Comparison of ENCODE assay signal across 19 cellular contexts in the genomic region with DNA sequence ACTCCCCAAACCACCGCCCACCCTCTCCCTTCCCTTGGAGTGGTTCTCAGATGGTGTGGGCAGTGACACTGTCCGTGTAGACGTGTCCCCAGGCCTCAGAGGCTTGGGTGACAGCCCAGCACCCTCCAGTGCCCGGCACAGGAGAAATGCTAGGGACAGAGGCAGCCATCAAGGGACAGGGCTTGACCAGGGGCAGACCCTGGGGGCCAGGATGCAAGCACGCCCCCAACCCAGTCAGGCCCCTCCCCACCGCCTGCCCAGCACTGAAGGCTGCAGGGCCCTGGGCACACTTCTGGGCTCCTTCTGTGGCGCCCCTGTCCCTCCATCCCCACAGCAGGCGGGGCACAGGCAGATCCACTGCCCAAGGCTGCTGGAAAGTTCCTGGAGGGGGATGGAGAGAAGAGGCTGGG. TPM values are rescaled to one million over a fixed set of nuclear protein-coding genes. Genes with fewer than 3 reads are reported as not detected.
DNase-seq lines count a peak whose midpoint lies in the region; ATAC-seq, FAIRE-seq and TF ChIP-seq lines count a peak whose summit lies in the region.
"Had no signal": no experiment of that assay in that cellular context is flagged by ENCODE, and none has a peak within 500 bp of the region (broad histone marks: within the 10 kb centered on the region; RNA-seq: fewer than 3 reads in every experiment).

No MANE protein-coding gene starts in this region.

- peaks cover 0 to 3% of the 10 kb centered on the region in 2 donors for H3K4me1 Mint-ChIP-seq in effector memory CD8-positive, alpha-beta T cell (ENCODE audit: low read depth in 2 of 2)
- H3K4me1 Mint-ChIP-seq: GM23338 had no signal

- H3F3A ChIP-seq in PC-3 (ENCODE audit: low read length, unreplicated experiment) = no peaks in the 10 kb centered on the region

- no peak overlapping the region for H3K4me3 Mint-ChIP-seq in effector memory CD8-positive, alpha-beta T cell
- H3K4me3 Mint-ChIP-seq: GM23338 had no signal

- POLR2A ChIA-PET in HepG2 (lab: Yijun Ruan, JAX) = interaction anchor here (1.3 to 1.4 kb wide), 2 partner anchors 31 to 90 kb away, joined by 3 to 4 read pairs; no protein-coding TSS in a partner anchor
- POLR2A ChIA-PET in PC-3 (lab: Charles Lee; ENCODE audit: unreplicated experiment) = no interaction called here

- H3K4me2 ChIP-seq in BLaER1 = peak overlapping the region; percentile 48
- H3K4me2 ChIP-seq in HepG2 (ENCODE audit: low read depth, low read length) = no peak overlapping the region
- H3K4me2 ChIP-seq in PC-3 (ENCODE audit: low read length) = no peak overlapping the region
- H3K4me2 ChIP-seq: GM23338 had no signal

- intact Hi-C loops in HepG2 (cut with micrococcal nuclease; ENCODE audit: unreplicated experiment) (no loop called here), sciatic nerve (cut with DNase I) (no loop called here), PC-3 (cut with micrococcal nuclease) (no loop called here)

- WGBS in HepG2 (ENCODE audit: low lambda C conversion rate) = 8% methylated on average over 2 of the region's 8 CpGs

- ATAC-seq in HepG2 (peak; percentile 55), sciatic nerve (peak; percentile 9), PC-3 (no peak)
- ATAC-seq in effector memory CD8-positive, alpha-beta T cell (replicated peaks) = no peak
- ATAC-seq: GM23338, HCT116 had no signal

- no peak for TF ChIP-seq POLR2A in HepG2 (IDR thresholded peaks at IDR 0.05; ENCODE audit: insufficient read depth in 1 of 2, low read depth in 2 of 2, low read length in 2 of 2)

- CTCF ChIA-PET in HepG2 (lab: Yijun Ruan, JAX; ENCODE audit: low intra/inter-chr PET ratio, low total read pairs) = no interaction called here
- CTCF ChIA-PET in PC-3 (lab: Charles Lee) = no interaction called here

- DNase-seq in amniotic epithelial cell (ENCODE audit: low read depth) (peak; percentile 26), HepG2 (ENCODE audit: low spot score) (no peak), sciatic nerve (ENCODE audit: low spot score) (no peak), NCI-H1092 (lab: John Stamatoyannopoulos, UW) (no peak), PC-3 (no peak), NCI-H2081 treated with DMSO at 0.1 percent for 48 hours (lab: John Stamatoyannopoulos, UW) (no peak)
- DNase-seq in effector memory CD8-positive, alpha-beta T cell = no peak
- DNase-seq: COR-L47, DMS153, KG1, NCI-H1436 treated with DMSO at 0.1 percent for 48 hours, NCI-H2029 treated with DMSO at 0.1 percent for 48 hours, NCI-H510A treated with DMSO at 0.1 percent for 48 hours, SHP77 had no signal

- H3K9me2 ChIP-seq in PC-3 (replicated peaks; ENCODE audit: low read length) = no peaks in the 10 kb centered on the region

- H3K9ac ChIP-seq in BLaER1 (no peak overlapping the region), HepG2 (ENCODE audit: insufficient read depth, low read depth, low read length) (no peak overlapping the region), PC-3 (ENCODE audit: low read length) (no peak overlapping the region)

- TF ChIP-seq CTCF in HepG2 (CRISPR knock-in tag; IDR thresholded peaks at IDR 0.05) (peak; percentile 39; the same call in 1 of the 2 replicates), PC-3 (conservative IDR thresholded peaks at IDR 0.05; ENCODE audit: low read depth, low read length) (no peak)

- TF ChIP-seq EP300 in HepG2 (IDR thresholded peaks at IDR 0.05; ENCODE audit: low read depth in 2 of 2, low read length in 2 of 2) (no peak), HepG2 (CRISPR knock-in tag; IDR thresholded peaks at IDR 0.05; ENCODE audit: borderline replicate concordance) (no peak)

- BruUV-seq in HepG2 (replicated peaks; lab: Mats Ljungman, UMichigan) (no TSS peak), PC-3 (replicated peaks; lab: Mats Ljungman, UMichigan) (no TSS peak)

- no peak overlapping the region for H3K27ac Mint-ChIP-seq in effector memory CD8-positive, alpha-beta T cell
- H3K27ac Mint-ChIP-seq: GM23338 had no signal

- in situ Hi-C loops in HepG2 (cut with HindIII; ENCODE audit: extremely low pct_ligation_motif_present, low pct_unique_long_range_greater_than_20kb) = no loop called here

- H4K20me1 ChIP-seq in BLaER1 (peaks cover 7% of the 10 kb centered on the region), HepG2 (ENCODE audit: insufficient read depth, low read length) (peaks cover 25% of the 10 kb centered on the region; the same call in 1 of the 2 replicates), PC-3 (ENCODE audit: low read length) (no peaks in the 10 kb centered on the region)

- no peak overlapping the region for H2AFZ ChIP-seq in HepG2 (ENCODE audit: low read length)
- no peak overlapping the region for H2AFZ ChIP-seq in PC-3 (ENCODE audit: low read length)
- H2AFZ ChIP-seq: GM23338 had no signal

- H3K27ac ChIP-seq in BLaER1 (no peak overlapping the region), HepG2 (ENCODE audit: extremely low read length, insufficient read depth, low read length) (peak overlapping the region; percentile 35), PC-3 (ENCODE audit: low read length) (no peak overlapping the region)

- H3K79me2 ChIP-seq in HepG2 (ENCODE audit: insufficient read depth, low read length) = no peaks in the 10 kb centered on the region
- H3K79me2 ChIP-seq in PC-3 (ENCODE audit: low read length) = no peaks in the 10 kb centered on the region

- TF ChIP-seq RAD21 in HepG2 (CRISPR knock-in tag; IDR thresholded peaks at IDR 0.05) = no peak

- H3K4me1 ChIP-seq in BLaER1 (peaks cover 17% of the 10 kb centered on the region), HepG2 (ENCODE audit: insufficient read depth, low read length) (peaks cover 13% of the 10 kb centered on the region), PC-3 (ENCODE audit: insufficient read depth, low read length) (no peaks in the 10 kb centered on the region)

- no peaks in the 10 kb centered on the region for H3K36me3 Mint-ChIP-seq in effector memory CD8-positive, alpha-beta T cell (ENCODE audit: insufficient read depth)

- H3K9me3 ChIP-seq in BLaER1 = no peaks in the 10 kb centered on the region
- no peaks in the 10 kb centered on the region for H3K9me3 ChIP-seq in HepG2 (ENCODE audit: low read length)
- no peaks in the 10 kb centered on the region for H3K9me3 ChIP-seq in PC-3 (ENCODE audit: low read length)

- peaks cover 55 to 79% of the 10 kb centered on the region in 2 donors for H3K27me3 Mint-ChIP-seq in effector memory CD8-positive, alpha-beta T cell

- no peak for FAIRE-seq in HepG2 (lab: Jason Lieb, UNC)
- FAIRE-seq: RCC 7860 had no signal

- no peaks in the 10 kb centered on the region for H3K36me3 ChIP-seq in BLaER1
- H3K36me3 ChIP-seq in HepG2 (replicated peaks in 1 of 2; ENCODE audit: control insufficient read depth in 1 of 2, insufficient read depth in 2 of 2, low read length in 2 of 2) = peaks cover 11 to 21% of the 10 kb centered on the region in 2 experiments; a peak in 4 of 5 replicates
- H3K36me3 ChIP-seq in PC-3 (ENCODE audit: low read depth, low read length) = no peaks in the 10 kb centered on the region

- peaks cover 22% of the 10 kb centered on the region for H3K27me3 ChIP-seq in BLaER1
- no peaks in the 10 kb centered on the region for H3K27me3 ChIP-seq in HepG2 (ENCODE audit: control insufficient read depth in 1 of 2, insufficient read depth in 2 of 2, low read length in 2 of 2)
- H3K27me3 ChIP-seq in PC-3 (ENCODE audit: low read length) = no peaks in the 10 kb centered on the region

- H3K4me3 ChIP-seq in BLaER1 = no peak overlapping the region
- H3K4me3 ChIP-seq in HepG2 (replicated peaks in 1 of 3; ENCODE audit: insufficient read depth in 1 of 3, low read depth in 2 of 3, low read length in 3 of 3) = no peak overlapping the region
- no peak overlapping the region for H3K4me3 ChIP-seq in PC-3 (ENCODE audit: low read length)
- H3K4me3 ChIP-seq: GM23338 had no signal

- H3K9me3 Mint-ChIP-seq in effector memory CD8-positive, alpha-beta T cell = peaks cover 4 to 10% of the 10 kb centered on the region in 2 donors
- H3K9me3 Mint-ChIP-seq: GM23338 had no signal

RNA-seq across cellular contexts. Expression of a gene that starts 11.1 kb away (rescaled TPM):
- total RNA-seq in HepG2 (2016; rRNA removed; fragmentation: Illumina TruSeq; extraction: Trizol) (79.1 and 138 TPM in 2 replicates), sciatic nerve (473 TPM), PC-3 (2014; rRNA removed) (5.0 and 5.1 TPM in 2 replicates)
- 150 and 154 TPM in 2 replicates for total RNA-seq in HepG2 (2016; cell fraction: cytosol; rRNA removed; fragmentation: Illumina TruSeq; extraction: Trizol; ENCODE audit: low read depth)
- total RNA-seq in HepG2 (2016; cell fraction: insoluble cytoplasmic fraction; rRNA removed; fragmentation: Illumina TruSeq; extraction: Trizol) = 71.0 and 125 TPM in 2 replicates
- total RNA-seq in HepG2 (2016; cell fraction: membrane; rRNA removed; fragmentation: Illumina TruSeq; extraction: Trizol) = 362 and 363 TPM in 2 replicates
- 89.6 and 109 TPM in 2 replicates for total RNA-seq in HepG2 (2016; cell fraction: nucleus; rRNA removed; fragmentation: Illumina TruSeq; extraction: Trizol)
- polyA plus RNA-seq in HepG2 (2011; rRNA removed) = 254 and 379 TPM in 2 replicates
- polyA plus RNA-seq in HepG2 (2011; cell fraction: cytosol; rRNA removed) = 454 and 616 TPM in 2 replicates
- 839 and 1,149 TPM in 2 replicates for polyA plus RNA-seq in HepG2 (2011; cell fraction: nucleus; rRNA removed)
- polyA plus RNA-seq in HepG2 (2012) = 4,210 and 4,559 TPM in 2 replicates
- polyA plus RNA-seq in HepG2 (2016; cell fraction: cytosol; fragmentation: Illumina TruSeq; extraction: Trizol; ENCODE audit: low read depth) = 341 and 387 TPM in 2 replicates
- 1,191 and 1,950 TPM in 2 replicates for polyA plus RNA-seq in HepG2 (2016; cell fraction: insoluble cytoplasmic fraction; fragmentation: Illumina TruSeq; extraction: Trizol; ENCODE audit: low read depth)
- 1,798 and 2,413 TPM in 2 replicates for polyA plus RNA-seq in HepG2 (2016; cell fraction: membrane; fragmentation: Illumina TruSeq; extraction: Trizol; ENCODE audit: low read depth)
- polyA plus RNA-seq in HepG2 (2016; cell fraction: nucleus; fragmentation: Illumina TruSeq; extraction: Trizol; ENCODE audit: insufficient read depth, low read depth) = 949 and 1,082 TPM in 2 replicates
- 0.19 and 781 TPM in 2 replicates for polyA minus RNA-seq in HepG2 (2011; rRNA and poly(A)+ RNA removed; ENCODE audit: low replicate concordance)
- polyA minus RNA-seq in HepG2 (2011; cell fraction: cytosol; rRNA and poly(A)+ RNA removed) = 811 and 1,353 TPM in 2 replicates
- polyA minus RNA-seq in HepG2 (2011; cell fraction: nucleus; rRNA and poly(A)+ RNA removed) = 170 and 248 TPM in 2 replicates

RNA-seq across cellular contexts. Expression of a gene that starts 32.9 kb away (rescaled TPM):
- not detected in 2 replicates for total RNA-seq in HepG2 (2016; rRNA removed; fragmentation: Illumina TruSeq; extraction: Trizol)
- total RNA-seq in HepG2 (2016; cell fraction: cytosol; rRNA removed; fragmentation: Illumina TruSeq; extraction: Trizol; ENCODE audit: low read depth) = not detected in 2 replicates
- total RNA-seq in HepG2 (2016; cell fraction: insoluble cytoplasmic fraction; rRNA removed; fragmentation: Illumina TruSeq; extraction: Trizol) = not detected in 2 replicates
- not detected in 2 replicates for total RNA-seq in HepG2 (2016; cell fraction: membrane; rRNA removed; fragmentation: Illumina TruSeq; extraction: Trizol)
- total RNA-seq in HepG2 (2016; cell fraction: nucleus; rRNA removed; fragmentation: Illumina TruSeq; extraction: Trizol) = not detected in 2 replicates
- polyA plus RNA-seq in HepG2 (2011; rRNA removed) = not detected in 2 replicates
- not detected in 2 replicates for polyA plus RNA-seq in HepG2 (2011; cell fraction: cytosol; rRNA removed)
- polyA plus RNA-seq in HepG2 (2011; cell fraction: nucleus; rRNA removed) = not detected in 2 replicates
- polyA plus RNA-seq in HepG2 (2012) = not detected in 2 replicates
- not detected in 2 replicates for polyA plus RNA-seq in HepG2 (2016; cell fraction: cytosol; fragmentation: Illumina TruSeq; extraction: Trizol; ENCODE audit: low read depth)
- polyA plus RNA-seq in HepG2 (2016; cell fraction: insoluble cytoplasmic fraction; fragmentation: Illumina TruSeq; extraction: Trizol; ENCODE audit: low read depth) = not detected in 2 replicates
- polyA plus RNA-seq in HepG2 (2016; cell fraction: membrane; fragmentation: Illumina TruSeq; extraction: Trizol; ENCODE audit: low read depth) = not detected in 2 replicates
- polyA plus RNA-seq in HepG2 (2016; cell fraction: nucleus; fragmentation: Illumina TruSeq; extraction: Trizol; ENCODE audit: insufficient read depth, low read depth) = not detected in 2 replicates
- not detected in 2 replicates for polyA minus RNA-seq in HepG2 (2011; rRNA and poly(A)+ RNA removed; ENCODE audit: low replicate concordance)
- not detected in 2 replicates for polyA minus RNA-seq in HepG2 (2011; cell fraction: cytosol; rRNA and poly(A)+ RNA removed)
- not detected in 2 replicates for polyA minus RNA-seq in HepG2 (2011; cell fraction: nucleus; rRNA and poly(A)+ RNA removed)
- 1.5 TPM for total RNA-seq in sciatic nerve
- total RNA-seq in PC-3 (2014; rRNA removed) = not detected in 2 replicates
- total RNA-seq: A673, GM23338 had no signal
- polyA plus RNA-seq: GM23338 had no signal

RNA-seq across cellular contexts. Expression of a gene that starts 43.5 kb away (rescaled TPM):
- total RNA-seq in HepG2 (2016; rRNA removed; fragmentation: Illumina TruSeq; extraction: Trizol) (not detected in 2 replicates), sciatic nerve (0.36 TPM), PC-3 (2014; rRNA removed) (8.3 and 11.2 TPM in 2 replicates)
- not detected in 2 replicates for total RNA-seq in HepG2 (2016; cell fraction: cytosol; rRNA removed; fragmentation: Illumina TruSeq; extraction: Trizol; ENCODE audit: low read depth)
- not detected in 2 replicates for total RNA-seq in HepG2 (2016; cell fraction: insoluble cytoplasmic fraction; rRNA removed; fragmentation: Illumina TruSeq; extraction: Trizol)
- not detected in 2 replicates for total RNA-seq in HepG2 (2016; cell fraction: membrane; rRNA removed; fragmentation: Illumina TruSeq; extraction: Trizol)
- total RNA-seq in HepG2 (2016; cell fraction: nucleus; rRNA removed; fragmentation: Illumina TruSeq; extraction: Trizol) = not detected in 2 replicates
- 0.36 and 0.42 TPM in 2 replicates for polyA plus RNA-seq in HepG2 (2011; rRNA removed)
- polyA plus RNA-seq in HepG2 (2011; cell fraction: cytosol; rRNA removed) = 0.08 and 0.15 TPM in 2 replicates
- polyA plus RNA-seq in HepG2 (2011; cell fraction: nucleus; rRNA removed) = 3.1 and 4.3 TPM in 2 replicates
- polyA plus RNA-seq in HepG2 (2012) = not detected in 2 replicates
- polyA plus RNA-seq in HepG2 (2016; cell fraction: cytosol; fragmentation: Illumina TruSeq; extraction: Trizol; ENCODE audit: low read depth) = not detected in 2 replicates
- not detected in 2 replicates for polyA plus RNA-seq in HepG2 (2016; cell fraction: insoluble cytoplasmic fraction; fragmentation: Illumina TruSeq; extraction: Trizol; ENCODE audit: low read depth)
- not detected in 2 replicates for polyA plus RNA-seq in HepG2 (2016; cell fraction: membrane; fragmentation: Illumina TruSeq; extraction: Trizol; ENCODE audit: low read depth)
- polyA plus RNA-seq in HepG2 (2016; cell fraction: nucleus; fragmentation: Illumina TruSeq; extraction: Trizol; ENCODE audit: insufficient read depth, low read depth) = not detected in 2 replicates
- polyA minus RNA-seq in HepG2 (2011; rRNA and poly(A)+ RNA removed; ENCODE audit: low replicate concordance) = not detected in 2 replicates
- polyA minus RNA-seq in HepG2 (2011; cell fraction: cytosol; rRNA and poly(A)+ RNA removed) = not detected in 2 replicates
- polyA minus RNA-seq in HepG2 (2011; cell fraction: nucleus; rRNA and poly(A)+ RNA removed) = not detected in 2 replicates
- total RNA-seq: A673, GM23338 had no signal

Comparison
In these comparisons a context has a peak if more than half of its experiments do, and no peak if none do; other contexts are left out.
1. ATAC-seq: peak in HepG2 (single experiment) and sciatic nerve (single experiment); none in effector memory CD8-positive, alpha-beta T cell (single experiment) and PC-3 (single experiment).
2. RNA of a gene that starts 11.1 kb away (total RNA-seq): 473 TPM in sciatic nerve (single experiment) and 71.0 to 363 TPM in HepG2; 5.0 to 5.1 TPM in PC-3; every median in the first group is over 10 times any median in the second.